Comparison of ENCODE assay signal across 22 cellular contexts in genomic region chr10:26385443-26385842, GRCh38.
"Had no signal": no experiment of that assay in that cellular context is flagged by ENCODE, and none has a peak within 500 bp of the region (broad histone marks: within the 10 kb centered on the region; RNA-seq: fewer than 3 reads in every experiment).

No MANE protein-coding gene starts in this region.

- ATAC-seq: activated CD4-positive, alpha-beta T cell treated with anti-CD3 and anti-CD28 coated beads for 36 hours had no signal

- H3K27ac Mint-ChIP-seq: activated CD4-positive, alpha-beta memory T cell treated with anti-CD3 and anti-CD28 coated beads, Interleukin-2, amount 10 ng/mL, durations not matched to agents 7 days and 5 days; activated CD4-positive, alpha-beta T cell treated with anti-CD3 and anti-CD28 coated beads for 36 hours; activated naive CD8-positive, alpha-beta T cell treated with anti-CD3 and anti-CD28 coated beads, Interleukin-2, amount 10 ng/mL, durations not matched to agents 7 days and 5 days had no signal

- H3K4me3 Mint-ChIP-seq: activated CD4-positive, alpha-beta memory T cell treated with anti-CD3 and anti-CD28 coated beads, Interleukin-2, amount 10 ng/mL, durations not matched to agents 7 days and 5 days; activated CD4-positive, alpha-beta T cell treated with anti-CD3 and anti-CD28 coated beads for 36 hours; activated naive CD8-positive, alpha-beta T cell treated with anti-CD3 and anti-CD28 coated beads, Interleukin-2, amount 10 ng/mL, durations not matched to agents 7 days and 5 days had no signal

- H3K4me1 Mint-ChIP-seq: activated CD4-positive, alpha-beta memory T cell treated with anti-CD3 and anti-CD28 coated beads, Interleukin-2, amount 10 ng/mL, durations not matched to agents 7 days and 5 days; activated naive CD8-positive, alpha-beta T cell treated with anti-CD3 and anti-CD28 coated beads, Interleukin-2, amount 10 ng/mL, durations not matched to agents 7 days and 5 days had no signal

- DNase-seq: activated CD4-positive, alpha-beta memory T cell treated with anti-CD3 and anti-CD28 coated beads, Interleukin-2, amount 10 ng/mL, durations not matched to agents 7 days and 5 days; activated CD4-positive, alpha-beta T cell treated with anti-CD3 and anti-CD28 coated beads for 36 hours; activated CD4-positive, alpha-beta T cell treated with anti-CD3 and anti-CD28 coated beads, Interleukin-2, amount 50 U/mL, for 1 hour; activated naive CD4-positive, alpha-beta T cell treated with anti-CD3 and anti-CD28 coated beads, Interleukin-2, amount 50 U/mL, for 16 hours; activated naive CD8-positive, alpha-beta T cell treated with anti-CD3 and anti-CD28 coated beads, Interleukin-2, amount 10 ng/mL, durations not matched to agents 7 days and 5 days; adrenal gland; anterior cingulate cortex; cerebellar nuclear complex; colonic mucosa; NCI-H1048; NCI-H146; NCI-H187 treated with DMSO at 0.1 percent for 48 hours; NCI-H2081 treated with DMSO at 0.1 percent for 48 hours; NCI-H345; NCI-H510A; NCI-H69; Peyer's patch; Right ventricle myocardium superior; SJCRH30; SK-N-SH; T-helper 1 cell; WERI-Rb-1 had no signal

- H3K27me3 Mint-ChIP-seq: activated naive CD8-positive, alpha-beta T cell treated with anti-CD3 and anti-CD28 coated beads, Interleukin-2, amount 10 ng/mL, durations not matched to agents 7 days and 5 days had no signal
